Comparison of ENCODE assay signal across 13 cellular contexts in the genomic region with DNA sequence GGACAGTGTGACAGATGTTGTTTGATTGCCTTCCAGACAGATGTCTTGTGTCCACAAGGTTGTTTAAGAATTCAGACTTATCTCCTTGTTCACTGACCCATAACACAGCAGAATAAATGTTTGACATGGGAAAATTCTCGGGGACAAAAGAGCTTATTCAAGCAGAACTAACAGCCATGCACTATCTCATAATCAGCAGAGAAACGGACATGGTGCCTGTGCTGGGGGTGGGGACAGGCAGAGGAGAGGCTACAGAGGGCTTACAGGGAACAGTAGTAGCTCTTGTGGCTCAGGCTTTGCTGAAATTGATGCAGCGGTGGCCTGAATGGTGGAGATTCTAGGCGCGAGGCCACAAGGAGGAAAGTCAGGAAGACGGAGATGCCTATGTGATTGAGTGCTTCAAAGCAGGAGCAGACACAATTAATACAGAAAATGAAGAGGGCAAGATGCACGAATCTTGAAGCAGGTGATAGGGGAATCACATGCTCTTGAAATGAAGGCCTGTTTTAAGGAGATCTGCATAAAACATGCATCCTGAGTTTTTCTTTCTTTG.
A peak's percentile ranks its signal among the peaks of the same experiment; 100 is the strongest.
DNase-seq lines count a peak whose midpoint lies in the region; ATAC-seq, FAIRE-seq and TF ChIP-seq lines count a peak whose summit lies in the region.
"Had no signal": no experiment of that assay in that cellular context is flagged by ENCODE, and none has a peak within 500 bp of the region (broad histone marks: within the 10 kb centered on the region; RNA-seq: fewer than 3 reads in every experiment).

No MANE protein-coding gene starts in this region.

- H3K27me3 Mint-ChIP-seq in T-cell: no peaks in the 10 kb centered on the region

- CTCF ChIA-PET in GM12878 (lab: Yijun Ruan, JAX) (interaction anchor here (1.0 to 2.4 kb wide), 5 partner anchors 9 to 148 kb away, joined by 3 to 11 read pairs (median 4); no protein-coding TSS in a partner anchor), T-cell (lab: Charles Lee) (no interaction called here)

- peaks cover 22 to 40% (median 28%) of the 10 kb centered on the region in 3 donors for H3K4me1 Mint-ChIP-seq in T-cell

- no peaks in the 10 kb centered on the region for H3K9me3 ChIP-seq in BE2C
- peaks cover 7% of the 10 kb centered on the region; the same call in 2 of the 3 replicates for H3K9me3 ChIP-seq in GM12878 (replicated peaks; ENCODE audit: control insufficient read depth, insufficient read depth, low read length)
- H3K9me3 ChIP-seq: thoracic aorta had no signal

- peak overlapping the region; percentile 80 for H2AFZ ChIP-seq in GM12878 (ENCODE audit: control insufficient read depth, low read depth, low read length)

- H3K36me3 ChIP-seq in BE2C: no peaks in the 10 kb centered on the region
- no peaks in the 10 kb centered on the region for H3K36me3 ChIP-seq in GM12878 (ENCODE audit: control insufficient read depth in 2 of 2, insufficient read depth in 2 of 2, low read length in 1 of 2)
- H3K36me3 ChIP-seq: thoracic aorta had no signal

- peak overlapping the region; percentile 80 for H3K4me2 ChIP-seq in GM12878 (ENCODE audit: control insufficient read depth, insufficient read depth)

- TF ChIP-seq EP300 in GM12878 (IDR thresholded peaks at IDR 0.05; ENCODE audit: borderline replicate concordance in 1 of 2, control insufficient read depth in 1 of 2, low read depth in 2 of 2, low read length in 2 of 2): peak; percentile 33 to 68; a peak in 2 of 4 replicates

- BruUV-seq in GM12878 (replicated peaks; lab: Mats Ljungman, UMichigan): no TSS peak

- DNase-seq in BE2C: peak; percentile 56
- peak; percentile 93 for DNase-seq in GM12878 (ENCODE audit: low read depth, low spot score)
- no peak for DNase-seq in NCI-H1436 (lab: John Stamatoyannopoulos, UW)
- no peak for DNase-seq in T-cell
- DNase-seq in activated CD4-positive, alpha-beta T cell treated with anti-CD3 and anti-CD28 coated beads for 48 hours: no peak
- DNase-seq in lower leg skin (ENCODE audit: low spot score in 2 of 2): no peak
- DNase-seq: activated effector memory CD4-positive, alpha-beta T cell treated with anti-CD3 and anti-CD28 coated beads, Interleukin-2, amount 50 U/mL, for 16 hours; left cardiac atrium had no signal

- H3K4me1 ChIP-seq in BE2C (no peaks in the 10 kb centered on the region), GM12878 (ENCODE audit: control insufficient read depth, insufficient read depth, low read length) (peaks cover 12% of the 10 kb centered on the region)

- ATAC-seq in GM19023 (IDR thresholded peaks at IDR 0.05; ENCODE audit: unreplicated experiment) (peak; percentile 82), HG03432 (IDR thresholded peaks at IDR 0.05; ENCODE audit: unreplicated experiment) (peak; percentile 95), GM12878 (peak; percentile 97), T-cell (replicated peaks in 1 of 4) (no peak)
- ATAC-seq: left cardiac atrium had no signal

- TF ChIP-seq RAD21 in GM12878 (IDR thresholded peaks at IDR 0.05; ENCODE audit: insufficient read depth, low read depth, low read length): peak; percentile 22; the same call in 1 of the 2 replicates

- no peaks in the 10 kb centered on the region for H3K9me3 Mint-ChIP-seq in T-cell

- TF ChIP-seq POLR2A in GM12878 (IDR thresholded peaks at IDR 0.05; ENCODE audit: low read depth, low read length): no peak
- no peak for TF ChIP-seq POLR2A in lower leg skin (IDR thresholded peaks at IDR 0.05)

- H3K36me3 Mint-ChIP-seq in T-cell: no peaks in the 10 kb centered on the region
- H3K36me3 Mint-ChIP-seq: CD14-positive monocyte had no signal

- no peak overlapping the region for H3K4me3 ChIP-seq in BE2C (ENCODE audit: low read depth, low read length)
- H3K4me3 ChIP-seq in GM12878: peak overlapping the region; percentile 0; the same call in 1 of the 2 replicates
- no peak overlapping the region for H3K4me3 ChIP-seq in lower leg skin (ENCODE audit: low read depth, poor library complexity, severe bottlenecking)
- H3K4me3 ChIP-seq: thoracic aorta had no signal

- in situ Hi-C loops in GM12878 (cut with MboI): no loop called here

- H3K9ac ChIP-seq in GM12878 (ENCODE audit: control insufficient read depth, insufficient read depth, low read length): peak overlapping the region; percentile 24; the same call in 1 of the 2 replicates

- H3K79me2 ChIP-seq in GM12878 (ENCODE audit: control insufficient read depth, insufficient read depth, low read length): no peaks in the 10 kb centered on the region

- intact Hi-C loops in GM12878 (cut with micrococcal nuclease; ENCODE audit: unreplicated experiment) (no loop called here), lower leg skin (cut with DNase I; ENCODE audit: low total_unique reads) (no loop called here)

- no peak for TF ChIP-seq CTCF in BE2C (IDR thresholded peaks at IDR 0.05; ENCODE audit: low read depth, low read length)
- TF ChIP-seq CTCF in GM12878 (IDR thresholded peaks at IDR 0.05 in 2 of 3, conservative IDR thresholded peaks at IDR 0.05 in 1 of 3; ENCODE audit: control insufficient read depth in 2 of 3, extremely low read depth in 1 of 3, insufficient read depth in 1 of 3, low read depth in 3 of 3, low read length in 3 of 3): no peak
- TF ChIP-seq CTCF in lower leg skin (IDR thresholded peaks at IDR 0.05): no peak

- SMC1A ChIA-PET in GM12878 (lab: Charles Lee; ENCODE audit: uncharacterized antibody, unreplicated experiment): interaction anchor here (0.7 to 3.7 kb wide), 15 partner anchors 9 to 159 kb away, joined by 3 to 44 read pairs (median 6); no protein-coding TSS in a partner anchor

- H4K20me1 ChIP-seq in GM12878 (ENCODE audit: control insufficient read depth, insufficient read depth): no peaks in the 10 kb centered on the region

- H3K27ac ChIP-seq in GM12878 (ENCODE audit: control insufficient read depth, insufficient read depth): peak overlapping the region; percentile 54
- H3K27ac ChIP-seq: thoracic aorta had no signal

- FAIRE-seq in GM12878 (lab: Jason Lieb, UNC): peak; percentile 47
- FAIRE-seq: endometrium had no signal

- WGBS in GM12878 (ENCODE audit: insufficient coverage, insufficient replicate concordance, low lambda C conversion rate, missing lambda C conversion rate): 42% methylated on average over 7 of the region's 7 CpGs
- 74 to 77% methylated on average over 7 of the region's 7 CpGs for whole genome bisulfite sequencing in lower leg skin, 2 donors

- no peak overlapping the region for H3K4me3 Mint-ChIP-seq in T-cell
- H3K4me3 Mint-ChIP-seq: CD14-positive monocyte had no signal

- H3K27me3 ChIP-seq in BE2C (0 out of 2 replicates have a peak, but pooled peaks cover 3% of the 10 kb centered on the region), GM12878 (replicated peaks in 1 of 2; ENCODE audit: control insufficient read depth in 2 of 2, insufficient read depth in 2 of 2, low read length in 1 of 2) (no peaks in the 10 kb centered on the region)

- RAD21 ChIA-PET in GM12878 (lab: Charles Lee; ENCODE audit: unreplicated experiment): interaction anchor here (1.0 to 9.7 kb wide), 17 partner anchors 9 to 304 kb away, joined by 3 to 126 read pairs (median 6); a partner anchor contains a TSS

- peak overlapping the region in 1 of 2 donors; percentile 40 for H3K27ac Mint-ChIP-seq in T-cell

- POLR2A ChIA-PET in GM12878 (lab: Charles Lee) (interaction anchor here (1.0 to 3.4 kb wide), 12 partner anchors 8 to 148 kb away, joined by 3 to 45 read pairs (median 11); a partner anchor contains a TSS), T-cell (lab: Charles Lee) (no interaction called here)

TF ChIP-seq in GM12878, 131 proteins besides CTCF, POLR2A, EP300 and RAD21 (continues in another document):
- TF ChIP-seq SMARCA5 (IDR thresholded peaks at IDR 0.05): 0 out of 2 replicates have a peak, but pooled peaks have one; percentile 16
- TF ChIP-seq MTA3 (IDR thresholded peaks at IDR 0.05; ENCODE audit: borderline replicate concordance, low read length): 0 out of 2 replicates have a peak, but pooled peaks have one; percentile 66
- TF ChIP-seq TCF12 (IDR thresholded peaks at IDR 0.05; ENCODE audit: low read depth, low read length): 0 out of 2 replicates have a peak, but pooled peaks have one; percentile 47
- peak; percentile 44; the same call in 1 of the 2 replicates for TF ChIP-seq NR2C1 (IDR thresholded peaks at IDR 0.05)
- TF ChIP-seq CEBPB (IDR thresholded peaks at IDR 0.05; ENCODE audit: borderline replicate concordance in 1 of 2, low read depth in 2 of 2, low read length in 2 of 2): no peak
- peak; percentile 83 for TF ChIP-seq SMAD1 (IDR thresholded peaks at IDR 0.05; ENCODE audit: low read depth, partially characterized antibody)
- TF ChIP-seq SMAD5 (IDR thresholded peaks at IDR 0.05; ENCODE audit: low read depth): no peak
- no peak for TF ChIP-seq PML (IDR thresholded peaks at IDR 0.05; ENCODE audit: low read length)
- TF ChIP-seq POLR2AphosphoS5 (IDR thresholded peaks at IDR 0.05; ENCODE audit: low read length): no peak
- peak; percentile 92 for TF ChIP-seq MTA2 (IDR thresholded peaks at IDR 0.05; ENCODE audit: low read depth)
- TF ChIP-seq CHD1 (IDR thresholded peaks at IDR 0.05; ENCODE audit: low read depth, low read length): no peak
- TF ChIP-seq ZNF622 (IDR thresholded peaks at IDR 0.05): no peak
- peak; percentile 89 for TF ChIP-seq CHD2 (IDR thresholded peaks at IDR 0.05; ENCODE audit: borderline replicate concordance, low read depth, low read length)

Comparison
In these comparisons a context has a peak if more than half of its experiments do, and no peak if none do; other contexts are left out.
1. DNase-seq: peak in BE2C (single experiment) and GM12878 (single experiment); none in NCI-H1436 (single experiment), T-cell (0 of 34), activated CD4-positive, alpha-beta T cell treated with anti-CD3 and anti-CD28 coated beads for 48 hours (single experiment) and lower leg skin (0 of 2).
2. ATAC-seq: peak in GM19023 (single experiment), HG03432 (single experiment) and GM12878 (single experiment); none in T-cell (0 of 4).